8 cellular contexts compared by ENCODE assay signal in genomic region chrX:132022863-132023116, GRCh38. TPM values are rescaled to one million over a fixed set of nuclear protein-coding genes. Genes with fewer than 3 reads are reported as not detected.
A peak's percentile ranks its signal among the peaks of the same experiment; 100 is the strongest.
DNase-seq lines count a peak whose midpoint lies in the region; ATAC-seq and TF ChIP-seq lines count a peak whose summit lies in the region.

No MANE protein-coding gene starts in this region.

- H3K36me3 Mint-ChIP-seq in activated naive CD8-positive, alpha-beta T cell treated with anti-CD3 and anti-CD28 coated beads for 36 hours: peaks cover 15% of the 10 kb centered on the region

- no peak for DNase-seq in Right ventricle myocardium superior
- no peak for DNase-seq in Right ventricle myocardium inferior (ENCODE audit: missing footprints)
- no peak for DNase-seq in activated naive CD8-positive, alpha-beta T cell treated with anti-CD3 and anti-CD28 coated beads for 36 hours
- no peak for DNase-seq in upper lobe of right lung
- no peak for DNase-seq in AML-193 (lab: John Stamatoyannopoulos, UW)
- DNase-seq in NCI-H1436 (lab: John Stamatoyannopoulos, UW): no peak

- no peaks in the 10 kb centered on the region for H3K9me3 Mint-ChIP-seq in activated naive CD8-positive, alpha-beta T cell treated with anti-CD3 and anti-CD28 coated beads for 36 hours

- peak overlapping the region; percentile 20 to 74 (median 69) for H3K4me3 ChIP-seq in liver (ENCODE audit: low read depth in 1 of 3, low read length in 3 of 3)
- H3K4me3 ChIP-seq in upper lobe of right lung: peak overlapping the region; percentile 57

- H3K36me3 ChIP-seq in liver (ENCODE audit: control insufficient read depth in 4 of 4, insufficient read depth in 3 of 4, low read depth in 1 of 4, low read length in 3 of 4) (no peaks in the 10 kb centered on the region), upper lobe of right lung (no peaks in the 10 kb centered on the region)

- H3K9me3 ChIP-seq in liver (ENCODE audit: control insufficient read depth in 4 of 4, low read length in 3 of 4) (no peaks in the 10 kb centered on the region), upper lobe of right lung (no peaks in the 10 kb centered on the region)

- peak; percentile 15 for ATAC-seq in Right ventricle myocardium superior (ENCODE audit: poor library complexity)
- ATAC-seq in Right ventricle myocardium inferior: no peak
- ATAC-seq in HG03066 (IDR thresholded peaks at IDR 0.05; ENCODE audit: low read depth, unreplicated experiment): peak; percentile 24
- no peak for ATAC-seq in upper lobe of right lung

- peaks cover 19% of the 10 kb centered on the region for H3K4me1 Mint-ChIP-seq in activated naive CD8-positive, alpha-beta T cell treated with anti-CD3 and anti-CD28 coated beads for 36 hours

- H3K27ac ChIP-seq in liver (ENCODE audit: low read depth in 1 of 2, low read length in 2 of 2) (no peak overlapping the region), upper lobe of right lung (no peak overlapping the region)

- TF ChIP-seq RAD21 in liver (IDR thresholded peaks at IDR 0.05): no peak

- H3K9ac ChIP-seq in liver (ENCODE audit: low read depth in 1 of 2, low read length in 2 of 2): peak overlapping the region in 1 of 2 donors; percentile 12

- H3K4me1 ChIP-seq in liver (ENCODE audit: control insufficient read depth in 4 of 4, insufficient read depth in 4 of 4, low read length in 3 of 4): peaks cover 2 to 12% (median 8%) of the 10 kb centered on the region in 4 donors
- H3K4me1 ChIP-seq in upper lobe of right lung: no peaks in the 10 kb centered on the region

- intact Hi-C loops in Right ventricle myocardium superior (cut with DNase I) (no loop called here), Right ventricle myocardium inferior (cut with DNase I) (no loop called here), upper lobe of right lung (cut with DNase I) (no loop called here)

- TF ChIP-seq CTCF in liver (IDR thresholded peaks at IDR 0.05; ENCODE audit: low read depth, low read length, missing input control) (no peak), upper lobe of right lung (IDR thresholded peaks at IDR 0.05) (no peak)

- no peaks in the 10 kb centered on the region for H3K27me3 Mint-ChIP-seq in activated naive CD8-positive, alpha-beta T cell treated with anti-CD3 and anti-CD28 coated beads for 36 hours

- no peaks in the 10 kb centered on the region for H3K27me3 ChIP-seq in liver (ENCODE audit: control insufficient read depth in 4 of 4, insufficient read depth in 4 of 4, low read length in 3 of 4)
- H3K27me3 ChIP-seq in upper lobe of right lung: no peaks in the 10 kb centered on the region

- peak overlapping the region; percentile 96 for H3K27ac Mint-ChIP-seq in activated naive CD8-positive, alpha-beta T cell treated with anti-CD3 and anti-CD28 coated beads for 36 hours

- WGBS in liver: 0% methylated on average over 14 of the region's 14 CpGs

- H3K4me3 Mint-ChIP-seq in activated naive CD8-positive, alpha-beta T cell treated with anti-CD3 and anti-CD28 coated beads for 36 hours: peak overlapping the region; percentile 91

TF ChIP-seq in liver, 16 proteins besides CTCF, POLR2A, EP300 and RAD21:
- TF ChIP-seq ZBTB33 (IDR thresholded peaks at IDR 0.05) (no peak), MAX (IDR thresholded peaks at IDR 0.05) (no peak), HNF4A (conservative IDR thresholded peaks at IDR 0.05) (no peak), REST (IDR thresholded peaks at IDR 0.05) (no peak), FOXA1 (IDR thresholded peaks at IDR 0.05) (no peak)

RNA-seq across cellular contexts. Expression of gene STK26, which starts 0.3 kb away (rescaled TPM):
- total RNA-seq in Right ventricle myocardium superior: 0.51 TPM
- 1.1 TPM for total RNA-seq in Right ventricle myocardium inferior
- 10 to 100 TPM; 76.4 TPM for total RNA-seq in activated naive CD8-positive, alpha-beta T cell treated with anti-CD3 and anti-CD28 coated beads for 36 hours
- total RNA-seq in liver: 10 to 100 TPM in 1 of 2 donors, 1 to 10 TPM in 1; 3.3 to 16.9 TPM
- polyA plus RNA-seq in liver: 1 to 10 TPM; 2.0 to 3.4 TPM
- 12.2 TPM for total RNA-seq in upper lobe of right lung

Comparison
In these comparisons a context has a peak if more than half of its experiments do, and no peak if none do; other contexts are left out.
1. ATAC-seq: peak in Right ventricle myocardium superior (single experiment) and HG03066 (single experiment); none in Right ventricle myocardium inferior (single experiment) and upper lobe of right lung (single experiment).